In the genomic region with DNA sequence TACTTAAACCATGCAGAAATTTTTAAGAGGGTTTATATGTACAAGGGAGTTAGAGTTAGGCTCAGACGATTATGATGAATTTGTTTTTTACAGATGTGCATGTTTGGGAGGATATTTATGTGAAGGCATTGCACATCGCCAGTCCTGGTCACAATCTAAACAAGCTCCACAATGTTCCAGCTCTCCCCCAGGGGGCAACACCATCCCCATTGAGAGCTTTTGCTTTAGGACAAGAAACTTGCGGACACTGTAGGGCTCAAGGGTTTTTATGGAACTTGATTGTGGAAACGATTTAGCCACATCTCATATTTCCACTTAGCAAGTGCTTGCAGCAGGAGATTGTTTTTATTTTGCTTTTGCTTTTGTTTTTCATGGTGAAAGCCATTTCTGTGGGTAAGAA, we compare ENCODE assay signal across 1 cellular context.
TF ChIP-seq lines count a peak whose summit lies in the region.

No MANE protein-coding gene starts in this region.

TF ChIP-seq in H1, 55 proteins besides CTCF, POLR2A, EP300 and RAD21 (continued from another document):
- TF ChIP-seq, protein P1, sequence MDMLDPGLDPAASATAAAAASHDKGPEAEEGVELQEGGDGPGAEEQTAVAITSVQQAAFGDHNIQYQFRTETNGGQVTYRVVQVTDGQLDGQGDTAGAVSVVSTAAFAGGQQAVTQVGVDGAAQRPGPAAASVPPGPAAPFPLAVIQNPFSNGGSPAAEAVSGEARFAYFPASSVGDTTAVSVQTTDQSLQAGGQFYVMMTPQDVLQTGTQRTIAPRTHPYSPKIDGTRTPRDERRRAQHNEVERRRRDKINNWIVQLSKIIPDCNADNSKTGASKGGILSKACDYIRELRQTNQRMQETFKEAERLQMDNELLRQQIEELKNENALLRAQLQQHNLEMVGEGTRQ (IDR thresholded peaks at IDR 0.05; ENCODE audit: low read length), result no peak
TF ChIP-seq in H1: peak in this region for 0.
